In the genomic region with DNA sequence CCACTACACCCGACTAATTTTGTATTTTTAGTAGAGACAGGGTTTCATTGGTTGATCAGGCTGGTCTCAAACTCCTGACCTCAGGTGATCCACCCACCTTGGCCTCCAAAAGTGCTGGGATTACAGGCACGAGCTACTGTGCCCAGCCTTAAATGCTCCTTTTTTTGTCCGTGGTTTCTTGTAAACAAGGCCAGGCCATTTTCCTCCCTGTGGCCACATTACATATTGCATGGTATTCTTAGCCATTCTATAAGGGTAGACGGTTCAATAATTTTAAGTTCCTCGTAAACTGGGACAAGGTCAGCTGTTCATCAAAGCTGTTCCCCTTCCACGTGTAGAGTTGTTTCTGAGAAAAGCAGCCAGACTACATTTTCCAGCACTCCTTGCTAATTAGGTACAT, we compare ENCODE assay signal across 8 cellular contexts.
DNase-seq lines count a peak whose midpoint lies in the region; TF ChIP-seq lines count a peak whose summit lies in the region.

No MANE protein-coding gene starts in this region.

- H3K4me1 ChIP-seq in tibial artery = peaks cover 0 to 21% (median 10%) of the 10 kb centered on the region in 4 donors

- H3K27ac ChIP-seq in tibial artery = no peak overlapping the region

- no peaks in the 10 kb centered on the region for H3K9me3 ChIP-seq in tibial artery

- DNase-seq in SKM-1 treated with dmso at 0.1 percent for 144 hours (lab: John Stamatoyannopoulos, UW; ENCODE audit: unreplicated experiment) = peak; percentile 37
- DNase-seq in SKM-1 (lab: John Stamatoyannopoulos, UW; ENCODE audit: unreplicated experiment) = no peak
- peak; percentile 26 for DNase-seq in RKO (ENCODE audit: low spot score)
- peak; percentile 42 for DNase-seq in fibroblast of mammary gland (ENCODE audit: low read depth)
- DNase-seq in tibial artery = no peak
- DNase-seq in posterior cingulate gyrus = no peak
- DNase-seq in stimulated activated CD4-positive, alpha-beta T cell treated with anti-CD3 and anti-CD28 coated beads, Interleukin-4, amount 100 ng/mL, for 24 hours = no peak
- DNase-seq in islet precursor cell = no peak

- TF ChIP-seq CTCF in fibroblast of mammary gland (conservative IDR thresholded peaks at IDR 0.05; ENCODE audit: control insufficient read depth, insufficient read depth, low read depth, low read length) (peak; percentile 41), tibial artery (IDR thresholded peaks at IDR 0.05) (peak; percentile 21 to 27)

- H3K27me3 ChIP-seq in tibial artery = no peaks in the 10 kb centered on the region

- H3K4me3 ChIP-seq in fibroblast of mammary gland (ENCODE audit: control insufficient read depth, low read depth, low read length) (no peak overlapping the region), tibial artery (no peak overlapping the region)

- intact Hi-C loops in tibial artery (cut with DNase I; ENCODE audit: low total_unique reads) = no loop called here
- intact Hi-C loops in posterior cingulate gyrus (cut with DNase I) = no loop called here

- no peaks in the 10 kb centered on the region for H3K36me3 ChIP-seq in tibial artery

Comparison
In these comparisons a context has a peak if more than half of its experiments do, and no peak if none do; other contexts are left out.
1. DNase-seq: peak in SKM-1 treated with dmso at 0.1 percent for 144 hours (single experiment), RKO (single experiment) and fibroblast of mammary gland (single experiment); none in SKM-1 (single experiment), tibial artery (0 of 2), posterior cingulate gyrus (0 of 10), stimulated activated CD4-positive, alpha-beta T cell treated with anti-CD3 and anti-CD28 coated beads, Interleukin-4, amount 100 ng/mL, for 24 hours (single experiment) and islet precursor cell (single experiment).